ENCODE assay signal across 16 cellular contexts in genomic region chr10:106360870-106361269, GRCh38.
DNase-seq lines count a peak whose midpoint lies in the region; ATAC-seq and TF ChIP-seq lines count a peak whose summit lies in the region.
"Had no signal": no experiment of that assay in that cellular context is flagged by ENCODE, and none has a peak within 500 bp of the region (broad histone marks: within the 10 kb centered on the region; RNA-seq: fewer than 3 reads in every experiment).

No MANE protein-coding gene starts in this region.

- ATAC-seq in left cardiac atrium (peak; percentile 23 to 87), HG02571 (IDR thresholded peaks at IDR 0.05; ENCODE audit: unreplicated experiment) (no peak)
- ATAC-seq in activated T-cell treated with anti-CD3 and anti-CD28 coated beads, Interleukin-2, amount 50 U/mL, for 72 hours (replicated peaks in 1 of 2), result no peak
- ATAC-seq: WTC11 had no signal

- CTCF ChIA-PET in AG04449 (lab: Yijun Ruan, JAX), result no interaction called here

- H3K9me3 Mint-ChIP-seq in activated T-cell treated with anti-CD3 and anti-CD28 coated beads, Interleukin-2, amount 50 U/mL, for 72 hours, result peaks cover 0 to 2% of the 10 kb centered on the region in 2 donors
- H3K9me3 Mint-ChIP-seq: WTC11 had no signal

- no peaks in the 10 kb centered on the region for H3K27me3 Mint-ChIP-seq in activated T-cell treated with anti-CD3 and anti-CD28 coated beads, Interleukin-2, amount 50 U/mL, for 72 hours (ENCODE audit: low read depth)
- H3K27me3 Mint-ChIP-seq: activated naive CD8-positive, alpha-beta T cell had no signal

- peaks cover 0 to 1% of the 10 kb centered on the region in 2 donors for H3K36me3 Mint-ChIP-seq in activated T-cell treated with anti-CD3 and anti-CD28 coated beads, Interleukin-2, amount 50 U/mL, for 72 hours (ENCODE audit: insufficient read depth in 2 of 2)
- H3K36me3 Mint-ChIP-seq: activated naive CD8-positive, alpha-beta T cell; WTC11 had no signal

- H3K27ac Mint-ChIP-seq in activated T-cell treated with anti-CD3 and anti-CD28 coated beads, Interleukin-2, amount 50 U/mL, for 72 hours, result no peak overlapping the region
- H3K27ac Mint-ChIP-seq: activated naive CD8-positive, alpha-beta T cell; WTC11 had no signal

- TF ChIP-seq CTCF in AG04449 (IDR thresholded peaks at IDR 0.05; ENCODE audit: insufficient read depth, low read length, missing control alignments) (no peak), HFF-Myc (IDR thresholded peaks at IDR 0.05; ENCODE audit: low read depth, low read length, missing control alignments) (no peak), brain microvascular endothelial cell (IDR thresholded peaks at IDR 0.05; ENCODE audit: low read depth, low read length, missing control alignments) (no peak)

- no peaks in the 10 kb centered on the region for H3K27me3 ChIP-seq in brain microvascular endothelial cell (replicated peaks)
- H3K27me3 ChIP-seq: BLaER1, esophagus muscularis mucosa, thyroid gland had no signal

- H3K27ac ChIP-seq in brain microvascular endothelial cell, result no peak overlapping the region
- H3K27ac ChIP-seq: BLaER1, esophagus muscularis mucosa, parathyroid adenoma, thyroid gland had no signal

- H3K36me3 ChIP-seq in brain microvascular endothelial cell (replicated peaks), result no peaks in the 10 kb centered on the region
- H3K36me3 ChIP-seq: BLaER1, esophagus muscularis mucosa, thyroid gland had no signal

- DNase-seq in AG04449 (ENCODE audit: low read depth, low spot score) (peak; percentile 51), HFF-Myc (ENCODE audit: extremely low read depth, low read depth) (peak; percentile 2), brain microvascular endothelial cell (peak; percentile 53), left cardiac atrium (no peak), NCI-H2171 (lab: John Stamatoyannopoulos, UW) (no peak)
- no peak for DNase-seq in central memory CD4-positive, alpha-beta T cell
- no peak for DNase-seq in activated T-cell treated with anti-CD3 and anti-CD28 coated beads, Interleukin-2, amount 50 U/mL, for 72 hours
- DNase-seq: cortex of kidney, DND-41, thyroid gland had no signal

- in situ Hi-C loops in brain microvascular endothelial cell (cut with HindIII; ENCODE audit: low pct_ligation_motif_present, low sequenced_read_pairs), result no loop called here

- intact Hi-C loops in left cardiac atrium (cut with DNase I), result no loop called here

- no peak overlapping the region for H3K4me3 Mint-ChIP-seq in activated T-cell treated with anti-CD3 and anti-CD28 coated beads, Interleukin-2, amount 50 U/mL, for 72 hours
- H3K4me3 Mint-ChIP-seq: activated naive CD8-positive, alpha-beta T cell; WTC11 had no signal

- POLR2A ChIA-PET in AG04449 (lab: Yijun Ruan, JAX), result no interaction called here

- no peak overlapping the region for H3K4me3 ChIP-seq in AG04449 (ENCODE audit: low read depth, low read length)
- H3K4me3 ChIP-seq in HFF-Myc (replicated peaks; ENCODE audit: low read depth, low read length), result no peak overlapping the region
- no peak overlapping the region for H3K4me3 ChIP-seq in brain microvascular endothelial cell (ENCODE audit: low read depth, low read length)
- H3K4me3 ChIP-seq: BLaER1, esophagus muscularis mucosa, thyroid gland had no signal

- H3K4me1 Mint-ChIP-seq in activated T-cell treated with anti-CD3 and anti-CD28 coated beads, Interleukin-2, amount 50 U/mL, for 72 hours (ENCODE audit: low read depth), result no peaks in the 10 kb centered on the region
- H3K4me1 Mint-ChIP-seq: WTC11 had no signal

Comparison
In these comparisons a context has a peak if more than half of its experiments do, and no peak if none do; other contexts are left out.
1. DNase-seq: peak in AG04449 (single experiment), HFF-Myc (single experiment) and brain microvascular endothelial cell (single experiment); none in left cardiac atrium (single experiment), NCI-H2171 (single experiment), central memory CD4-positive, alpha-beta T cell (single experiment) and activated T-cell treated with anti-CD3 and anti-CD28 coated beads, Interleukin-2, amount 50 U/mL, for 72 hours (0 of 2).
2. ATAC-seq: peak in left cardiac atrium (2 of 2); none in HG02571 (single experiment) and activated T-cell treated with anti-CD3 and anti-CD28 coated beads, Interleukin-2, amount 50 U/mL, for 72 hours (0 of 2).